9 cellular contexts compared by ENCODE assay signal in the genomic region with DNA sequence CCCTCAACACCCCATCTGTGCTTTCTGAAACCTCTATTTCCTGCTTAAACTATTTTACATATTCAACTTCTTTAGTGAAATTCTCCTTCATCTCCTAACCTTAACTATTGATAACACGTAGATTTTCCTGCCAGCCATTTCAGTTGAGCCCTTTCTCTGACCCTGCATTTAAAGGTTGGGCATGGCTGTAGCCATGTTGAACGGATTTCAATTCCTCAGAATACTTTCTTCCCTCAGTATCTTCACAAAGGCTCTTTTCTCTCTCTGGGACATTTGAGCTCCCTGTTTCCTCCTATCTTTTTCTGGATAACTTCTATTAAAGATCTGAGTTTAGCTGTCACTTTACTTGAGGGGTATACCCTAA. TPM values are rescaled to one million over a fixed set of nuclear protein-coding genes. Genes with fewer than 3 reads are reported as not detected.
A peak's percentile ranks its signal among the peaks of the same experiment; 100 is the strongest.
DNase-seq lines count a peak whose midpoint lies in the region; ATAC-seq, FAIRE-seq and TF ChIP-seq lines count a peak whose summit lies in the region.
"Had no signal": no experiment of that assay in that cellular context is flagged by ENCODE, and none has a peak within 500 bp of the region (broad histone marks: within the 10 kb centered on the region; RNA-seq: fewer than 3 reads in every experiment).

No MANE protein-coding gene starts in this region.

- DNase-seq in GM12865 (ENCODE audit: low read depth) (no peak), SJSA1 (ENCODE audit: low read depth in 1 of 2, low spot score in 2 of 2) (no peak), fibroblast of lung (ENCODE audit: low read depth in 2 of 2) (no peak), retinal pigment epithelial cell (ENCODE audit: low read depth) (no peak), HTR-8/SVneo (ENCODE audit: insufficient read length, low spot score) (no peak), GM12891 (ENCODE audit: insufficient read length, low spot score) (no peak)
- DNase-seq: cortex of kidney had no signal

- H3K9me3 ChIP-seq in SJSA1 (replicated peaks) (no peaks in the 10 kb centered on the region), fibroblast of lung (ENCODE audit: control insufficient read depth, insufficient read depth, low read depth, low read length) (no peaks in the 10 kb centered on the region)

- H3K4me1 ChIP-seq in SJSA1 (replicated peaks) (peaks cover 13% of the 10 kb centered on the region), fibroblast of lung (ENCODE audit: control insufficient read depth, extremely low read depth, insufficient read depth, low read length) (peaks cover 5% of the 10 kb centered on the region)

- H4K20me1 ChIP-seq in fibroblast of lung (ENCODE audit: control insufficient read depth, extremely low read depth, insufficient read depth, low read length), result no peaks in the 10 kb centered on the region

- H3K79me2 ChIP-seq in fibroblast of lung (ENCODE audit: control insufficient read depth, insufficient read depth, low read length), result peaks cover 61% of the 10 kb centered on the region

- ATAC-seq in GM21390 (IDR thresholded peaks at IDR 0.05; ENCODE audit: unreplicated experiment) (no peak), esophagus mucosa (no peak)

- no peaks in the 10 kb centered on the region for H3K27me3 ChIP-seq in SJSA1 (replicated peaks)
- H3K27me3 ChIP-seq in fibroblast of lung (ENCODE audit: control insufficient read depth, insufficient read depth, low read length), result no peaks in the 10 kb centered on the region

- TF ChIP-seq CTCF in GM12865 (IDR thresholded peaks at IDR 0.05; ENCODE audit: insufficient read depth, low read depth, low read length, missing control alignments) (no peak), fibroblast of lung (conservative IDR thresholded peaks at IDR 0.05 in 1 of 2, IDR thresholded peaks at IDR 0.05 in 1 of 2; ENCODE audit: low read depth in 1 of 2, low read length in 2 of 2) (no peak), retinal pigment epithelial cell (conservative IDR thresholded peaks at IDR 0.05; ENCODE audit: low read depth, low read length) (no peak)

- H3K9ac ChIP-seq in fibroblast of lung (ENCODE audit: insufficient read depth, low read length), result peak overlapping the region; percentile 86

- no peak for FAIRE-seq in HTR-8/SVneo (lab: Jason Lieb, UNC)
- FAIRE-seq in GM12891 (lab: Jason Lieb, UNC), result no peak

- H2AFZ ChIP-seq in fibroblast of lung (ENCODE audit: low read length), result no peak overlapping the region

- peak overlapping the region; percentile 99 for H3K4me2 ChIP-seq in fibroblast of lung (ENCODE audit: extremely low read depth, insufficient read depth, low read length)

- no peak for TF ChIP-seq POLR2A in GM12891 (IDR thresholded peaks at IDR 0.05; ENCODE audit: low read depth, low read length)

- H3K27ac ChIP-seq in SJSA1 (peak overlapping the region; percentile 70; the same call in 1 of the 2 replicates), fibroblast of lung (ENCODE audit: insufficient read depth, low read length) (peak overlapping the region; percentile 83)

- H3K36me3 ChIP-seq in SJSA1 (peaks cover 19% of the 10 kb centered on the region), fibroblast of lung (ENCODE audit: control insufficient read depth, insufficient read depth, low read length) (no peaks in the 10 kb centered on the region)

- H3K4me3 ChIP-seq in GM12865 (ENCODE audit: low read depth, low read length) (peak overlapping the region; percentile 82), SJSA1 (peak overlapping the region; percentile 62), fibroblast of lung (replicated peaks in 1 of 4; ENCODE audit: control extremely low read depth in 1 of 4, insufficient read depth in 1 of 4, low read depth in 3 of 4, low read length in 4 of 4) (peak overlapping the region; percentile 86 to 98 (median 94)), retinal pigment epithelial cell (ENCODE audit: low read length) (peak overlapping the region; percentile 85)

TF ChIP-seq in GM12891, 5 proteins besides CTCF, POLR2A, EP300 and RAD21:
- TF ChIP-seq PAX5 (IDR thresholded peaks at IDR 0.05; ENCODE audit: insufficient read depth, low read length, severe bottlenecking), result no peak
- TF ChIP-seq POLR2AphosphoS5 (IDR thresholded peaks at IDR 0.05; ENCODE audit: low read depth, low read length), result no peak
- TF ChIP-seq TAF1 (IDR thresholded peaks at IDR 0.05; ENCODE audit: low read depth, low read length), result no peak
- no peak for TF ChIP-seq SPI1 (IDR thresholded peaks at IDR 0.05; ENCODE audit: low read depth, low read length)
- no peak for TF ChIP-seq POU2F2 (IDR thresholded peaks at IDR 0.05; ENCODE audit: low read depth, low read length)

RNA-seq across cellular contexts. Expression of a gene that starts 1.2 kb away (rescaled TPM):
- total RNA-seq in SJSA1 (2014; rRNA removed; shearing (Covaris generic)), result 92.4 and 94.3 TPM in 2 replicates
- total RNA-seq in fibroblast of lung (43.1 and 47.6 TPM in 2 replicates), esophagus mucosa (29.3 TPM)
- 90.7 and 91.4 TPM in 2 replicates for polyA plus RNA-seq in fibroblast of lung
- 60.1 and 62.4 TPM in 2 replicates for polyA plus RNA-seq in fibroblast of lung (2012)
- 5.0 and 8.3 TPM in 2 replicates for polyA minus RNA-seq in fibroblast of lung (ENCODE audit: low replicate concordance)
- polyA plus RNA-seq in GM12891 (2012; ENCODE audit: low read depth, missing spikeins), result 64.9 TPM

RNA-seq across cellular contexts. Expression of a gene that starts 1.3 kb away (rescaled TPM):
- 62.0 and 90.0 TPM in 2 replicates for total RNA-seq in SJSA1 (2014; rRNA removed; shearing (Covaris generic))
- total RNA-seq in fibroblast of lung (31.2 and 32.1 TPM in 2 replicates), esophagus mucosa (36.3 TPM)
- polyA plus RNA-seq in fibroblast of lung, result 64.4 and 78.0 TPM in 2 replicates
- 82.8 and 88.2 TPM in 2 replicates for polyA plus RNA-seq in fibroblast of lung (2012)
- 2.7 and 13.7 TPM in 2 replicates for polyA minus RNA-seq in fibroblast of lung (ENCODE audit: low replicate concordance)
- polyA plus RNA-seq in GM12891 (2012; ENCODE audit: low read depth, missing spikeins), result 66.0 TPM
